In genomic region chr7:112450807-112451661, GRCh38 we compare ENCODE assay signal across 1 cellular context.
TF ChIP-seq lines count a peak whose summit lies in the region.

No MANE protein-coding gene starts in this region.

TF ChIP-seq in K562, 482 proteins besides CTCF, POLR2A, EP300 and RAD21 (continued from another document and continues in another):
- TF ChIP-seq ZNF277 (CRISPR knock-in tag; IDR thresholded peaks at IDR 0.05; ENCODE audit: borderline replicate concordance): no peak
- no peak for TF ChIP-seq ILF3 (IDR thresholded peaks at IDR 0.05; ENCODE audit: borderline replicate concordance)
- TF ChIP-seq NBN (IDR thresholded peaks at IDR 0.05; ENCODE audit: low read depth): no peak; the same call in none of the 2 replicates
- no peak for TF ChIP-seq ELF4 (CRISPR knock-in tag; IDR thresholded peaks at IDR 0.05)
- TF ChIP-seq ZNF3 (CRISPR knock-in tag; IDR thresholded peaks at IDR 0.05): no peak
- no peak; a peak in 2 of 3 replicates for TF ChIP-seq CBX3 (IDR thresholded peaks at IDR 0.05; ENCODE audit: borderline replicate concordance in 1 of 2, low read length in 2 of 2)
- no peak for TF ChIP-seq ZNF280B (CRISPR knock-in tag; IDR thresholded peaks at IDR 0.05)
- peak; percentile 86 for TF ChIP-seq DIDO1 (tag; IDR thresholded peaks at IDR 0.05; ENCODE audit: low read depth)
- no peak for TF ChIP-seq RHOXF2B (CRISPR knock-in tag; conservative IDR thresholded peaks at IDR 0.05)
- peak in 1 of 2 experiments; percentile 18; a peak in 1 of 4 replicates for TF ChIP-seq RCOR1 (IDR thresholded peaks at IDR 0.05; ENCODE audit: borderline replicate concordance in 1 of 2, low read depth in 2 of 2, low read length in 2 of 2)
- TF ChIP-seq ZBTB49 (CRISPR knock-in tag; IDR thresholded peaks at IDR 0.05; ENCODE audit: borderline replicate concordance): no peak
- TF ChIP-seq SRSF1 (IDR thresholded peaks at IDR 0.05; ENCODE audit: low read depth, low read length): no peak
- no peak for TF ChIP-seq ARID3A (IDR thresholded peaks at IDR 0.05; ENCODE audit: borderline replicate concordance, low read depth, low read length)
- no peak for TF ChIP-seq PBX2 (CRISPR knock-in tag; IDR thresholded peaks at IDR 0.05; ENCODE audit: low read depth)
- no peak for TF ChIP-seq PBX2 (tag; conservative IDR thresholded peaks at IDR 0.05; ENCODE audit: low read depth)
- no peak for TF ChIP-seq HNRNPK (IDR thresholded peaks at IDR 0.05; ENCODE audit: low read depth, low read length, poor library complexity, severe bottlenecking)
- peak; percentile 95 for TF ChIP-seq CEBPG (CRISPR knock-in tag; IDR thresholded peaks at IDR 0.05)
- peak; percentile 86 to 91 for TF ChIP-seq CEBPG (tag; conservative IDR thresholded peaks at IDR 0.05 in 1 of 2, IDR thresholded peaks at IDR 0.05 in 1 of 2)
- TF ChIP-seq PHF20 (IDR thresholded peaks at IDR 0.05; ENCODE audit: partially characterized antibody): peak; percentile 29
- TF ChIP-seq TSHZ1 (CRISPR knock-in tag; IDR thresholded peaks at IDR 0.05): no peak
- TF ChIP-seq ZNF124 (CRISPR knock-in tag; IDR thresholded peaks at IDR 0.05): no peak
- TF ChIP-seq NFYB (IDR thresholded peaks at IDR 0.05; ENCODE audit: extremely low read depth, insufficient read length): no peak
- TF ChIP-seq XRCC5 (IDR thresholded peaks at IDR 0.05; ENCODE audit: low read depth, low read length): peak; percentile 86
- peak; percentile 55 to 62; a peak in 2 of 4 replicates for TF ChIP-seq SIN3A (IDR thresholded peaks at IDR 0.05; ENCODE audit: borderline replicate concordance in 2 of 2, control insufficient read depth in 1 of 2, low read depth in 2 of 2, low read length in 2 of 2)
- TF ChIP-seq CSDE1 (IDR thresholded peaks at IDR 0.05): no peak
- TF ChIP-seq PTBP1 (IDR thresholded peaks at IDR 0.05; ENCODE audit: low read depth, low read length): no peak
- peak; percentile 27; the same call in 1 of the 2 replicates for TF ChIP-seq ETV1 (tag; conservative IDR thresholded peaks at IDR 0.05; ENCODE audit: low read depth)
- 0 out of 2 replicates have a peak, but pooled peaks have one; percentile 69 for TF ChIP-seq POLR2AphosphoS2 (IDR thresholded peaks at IDR 0.05; ENCODE audit: low read length)
- peak; percentile 49 for TF ChIP-seq RB1 (IDR thresholded peaks at IDR 0.05; ENCODE audit: low read depth)
- peak; percentile 87; the same call in 1 of the 2 replicates for TF ChIP-seq NR1H2 (CRISPR knock-in tag; IDR thresholded peaks at IDR 0.05)
- TF ChIP-seq MAFG (tag; conservative IDR thresholded peaks at IDR 0.05): no peak
- TF ChIP-seq TEAD2 (tag; IDR thresholded peaks at IDR 0.05): no peak
- no peak for TF ChIP-seq POLR3A (IDR thresholded peaks at IDR 0.05; ENCODE audit: borderline replicate concordance, extremely low read depth, insufficient read depth, insufficient read length)
- TF ChIP-seq SMAD3 (CRISPR knock-in tag; conservative IDR thresholded peaks at IDR 0.05): no peak
- no peak for TF ChIP-seq ZNF217 (CRISPR knock-in tag; IDR thresholded peaks at IDR 0.05)
- TF ChIP-seq BRCA1 (IDR thresholded peaks at IDR 0.05): no peak
- TF ChIP-seq BRCA1 (CRISPR knock-in tag; IDR thresholded peaks at IDR 0.05): 0 out of 2 replicates have a peak, but pooled peaks have one; percentile 71
- TF ChIP-seq SOX6 (IDR thresholded peaks at IDR 0.05): no peak
- no peak for TF ChIP-seq HNRNPUL1 (IDR thresholded peaks at IDR 0.05; ENCODE audit: low read length)
- TF ChIP-seq TBL1XR1 (IDR thresholded peaks at IDR 0.05; ENCODE audit: low read length in 2 of 2): peak in 1 of 2 experiments; percentile 79; a peak in 2 of 4 replicates
- TF ChIP-seq MAFK (IDR thresholded peaks at IDR 0.05; ENCODE audit: low read length): no peak
- TF ChIP-seq STAG1 (CRISPR knock-in tag; IDR thresholded peaks at IDR 0.05; ENCODE audit: borderline replicate concordance): no peak
- TF ChIP-seq BMI1 (IDR thresholded peaks at IDR 0.05; ENCODE audit: low read length): no peak
- peak; percentile 29; the same call in 1 of the 2 replicates for TF ChIP-seq MTA1 (IDR thresholded peaks at IDR 0.05; ENCODE audit: borderline replicate concordance)
- no peak for TF ChIP-seq ZSCAN29 (IDR thresholded peaks at IDR 0.05)
- TF ChIP-seq ZNF764 (CRISPR knock-in tag; IDR thresholded peaks at IDR 0.05; ENCODE audit: low read depth): no peak
- no peak; the same call in 1 of the 2 replicates for TF ChIP-seq GABPB2 (CRISPR knock-in tag; conservative IDR thresholded peaks at IDR 0.05)
- no peak; the same call in 1 of the 2 replicates for TF ChIP-seq KAT8 (IDR thresholded peaks at IDR 0.05; ENCODE audit: low read depth)
- TF ChIP-seq RBFOX2 (IDR thresholded peaks at IDR 0.05; ENCODE audit: low read depth, low read length): peak; percentile 96
- TF ChIP-seq PRDM10 (IDR thresholded peaks at IDR 0.05; ENCODE audit: partially characterized antibody): no peak
- TF ChIP-seq PML (IDR thresholded peaks at IDR 0.05; ENCODE audit: low read length): no peak; the same call in 1 of the 2 replicates
- 0 out of 2 replicates have a peak, but pooled peaks have one; percentile 43 for TF ChIP-seq SMARCA4 (IDR thresholded peaks at IDR 0.05)
- no peak for TF ChIP-seq MED1 (CRISPR knock-in tag; IDR thresholded peaks at IDR 0.05; ENCODE audit: borderline replicate concordance)
- no peak for TF ChIP-seq NFATC3 (IDR thresholded peaks at IDR 0.05)
